Comparison of ENCODE assay signal across 8 cellular contexts in genomic region chr11:67804435-67805255, GRCh38.
DNase-seq lines count a peak whose midpoint lies in the region; ATAC-seq and TF ChIP-seq lines count a peak whose summit lies in the region.
"Not testable (repeated sequence)": the region's sequence is repeated elsewhere in the genome, so short reads cannot be mapped to it uniquely, and the experiment has no call there.

No MANE protein-coding gene starts in this region.

- not testable (repeated sequence) for H3K79me2 ChIP-seq in DND-41 (ENCODE audit: insufficient read depth, low read length); mammary epithelial cell (ENCODE audit: insufficient read depth, low read length); neural cell (replicated peaks; ENCODE audit: insufficient read depth, low read length)

- not testable (repeated sequence) for TF ChIP-seq POLR2A in NB4 (IDR thresholded peaks at IDR 0.05; ENCODE audit: extremely low read depth, insufficient read length)

- intact Hi-C loops in mammary epithelial cell (cut with micrococcal nuclease); left ventricle myocardium inferior (cut with micrococcal nuclease): not testable (repeated sequence)

- TF ChIP-seq RAD21 in neural cell (conservative IDR thresholded peaks at IDR 0.05): not testable (repeated sequence)

- H2AFZ ChIP-seq in DND-41 (ENCODE audit: low read depth, low read length) (peak overlapping the region; percentile 88), mammary epithelial cell (ENCODE audit: low read depth, low read length) (peak overlapping the region; percentile 95), neural cell (ENCODE audit: low read depth, low read length) (peak overlapping the region; percentile 21)

- WGBS in mammary epithelial cell (ENCODE audit: low coverage, missing lambda C conversion rate): 0% methylated on average over 18 of the region's 47 CpGs

- not testable (repeated sequence) for TF ChIP-seq EP300 in neural cell (conservative IDR thresholded peaks at IDR 0.05; ENCODE audit: poor library complexity, severe bottlenecking)

- H4K20me1 ChIP-seq in DND-41 (ENCODE audit: insufficient read depth, low read length); mammary epithelial cell (ENCODE audit: insufficient read depth, low read length); neural cell (ENCODE audit: insufficient read depth): not testable (repeated sequence)

- H3K27ac ChIP-seq in DND-41 (ENCODE audit: low read length) (peak overlapping the region; percentile 72), VCaP (peak overlapping the region; percentile 70), mammary epithelial cell (ENCODE audit: insufficient read depth, low read depth, low read length) (peak overlapping the region; percentile 78), left ventricle myocardium inferior (replicated peaks) (peak overlapping the region; percentile 84)
- H3K27ac ChIP-seq in neural cell (ENCODE audit: low read length); subcutaneous abdominal adipose tissue (ENCODE audit: low read depth, low read length): not testable (repeated sequence)

- peak; percentile 58 for DNase-seq in DND-41
- DNase-seq in NB4 (ENCODE audit: low read depth): peak; percentile 87
- peak; percentile 40 for DNase-seq in mammary epithelial cell
- DNase-seq in left ventricle myocardium inferior: not testable (repeated sequence)

- H3K4me2 ChIP-seq in DND-41 (ENCODE audit: insufficient read depth, low read length) (peak overlapping the region; percentile 82), mammary epithelial cell (ENCODE audit: insufficient read depth, low read depth, low read length) (peak overlapping the region; percentile 96)
- not testable (repeated sequence) for H3K4me2 ChIP-seq in neural cell (ENCODE audit: low read length)

- CTCF ChIA-PET in mammary epithelial cell (lab: Charles Lee; ENCODE audit: low non-redundant PET): not testable (repeated sequence)

- BruUV-seq in mammary epithelial cell (replicated peaks; lab: Mats Ljungman, UMichigan): TSS peak; percentile 70

- H3K9ac ChIP-seq in DND-41 (ENCODE audit: low read depth, low read length): peak overlapping the region; percentile 77
- peak overlapping the region; percentile 95 for H3K9ac ChIP-seq in mammary epithelial cell (ENCODE audit: insufficient read depth, low read length)
- peak overlapping the region; percentile 20 for H3K9ac ChIP-seq in neural cell (ENCODE audit: low read length)
- H3K9ac ChIP-seq in subcutaneous abdominal adipose tissue (ENCODE audit: low read length in 5 of 5): peak overlapping the region in 3 of 5 donors; percentile 58 to 82 (median 66)

- H3K4me3 ChIP-seq in DND-41 (ENCODE audit: low read depth in 1 of 2, low read length in 2 of 2): peak overlapping the region; percentile 73 to 78; a peak in 3 of 4 replicates
- H3K4me3 ChIP-seq in NB4 (ENCODE audit: low read depth, low read length): peak overlapping the region; percentile 67
- peak overlapping the region; percentile 85 to 91 (median 90) for H3K4me3 ChIP-seq in mammary epithelial cell (replicated peaks in 1 of 3; ENCODE audit: insufficient read depth in 1 of 3, low read depth in 2 of 3, low read length in 3 of 3)
- peak overlapping the region; percentile 79 for H3K4me3 ChIP-seq in left ventricle myocardium inferior
- H3K4me3 ChIP-seq in neural cell (ENCODE audit: low read length): peak overlapping the region; percentile 67
- H3K4me3 ChIP-seq in subcutaneous abdominal adipose tissue (ENCODE audit: low read depth in 1 of 5, low read length in 5 of 5): peak overlapping the region; percentile 57 to 74 (median 64)

- not testable (repeated sequence) for H3K36me3 ChIP-seq in DND-41 (ENCODE audit: insufficient read depth, low read length); mammary epithelial cell (ENCODE audit: insufficient read depth, low read length); left ventricle myocardium inferior; neural cell (ENCODE audit: insufficient read depth, low read length); subcutaneous abdominal adipose tissue (ENCODE audit: control insufficient read depth in 5 of 5, insufficient read depth in 5 of 5, low read length in 5 of 5)

- not testable (repeated sequence) for H3K9me3 ChIP-seq in DND-41 (ENCODE audit: insufficient read depth, low read length, severe bottlenecking); mammary epithelial cell (replicated peaks; ENCODE audit: insufficient read depth, low read length); left ventricle myocardium inferior (replicated peaks); neural cell (ENCODE audit: low read length); subcutaneous abdominal adipose tissue (ENCODE audit: control insufficient read depth in 5 of 5, low read length in 5 of 5)

- H3K4me1 ChIP-seq in DND-41 (ENCODE audit: insufficient read depth, low read length) (peaks cover 18% of the 10 kb centered on the region), left ventricle myocardium inferior (peaks cover 17% of the 10 kb centered on the region), subcutaneous abdominal adipose tissue (ENCODE audit: control insufficient read depth in 5 of 5, insufficient read depth in 5 of 5, low read length in 5 of 5) (peaks cover 0 to 13% (median 9%) of the 10 kb centered on the region in 5 donors)
- H3K4me1 ChIP-seq in mammary epithelial cell (ENCODE audit: insufficient read depth, low read length): not testable (repeated sequence)

- TF ChIP-seq CTCF in DND-41 (IDR thresholded peaks at IDR 0.05; ENCODE audit: borderline replicate concordance, extremely low read depth, low read length, poor library complexity, severe bottlenecking) (peak; percentile 15), neural cell (IDR thresholded peaks at IDR 0.05; ENCODE audit: poor library complexity, severe bottlenecking) (peak; percentile 29)
- not testable (repeated sequence) for TF ChIP-seq CTCF in NB4 (IDR thresholded peaks at IDR 0.05; ENCODE audit: low read depth, low read length); VCaP (conservative IDR thresholded peaks at IDR 0.05); mammary epithelial cell (conservative IDR thresholded peaks at IDR 0.05 in 1 of 2, IDR thresholded peaks at IDR 0.05 in 1 of 2; ENCODE audit: extremely low read depth in 1 of 2, insufficient read depth in 1 of 2, low read depth in 1 of 2, low read length in 2 of 2); left ventricle myocardium inferior (IDR thresholded peaks at IDR 0.05; ENCODE audit: borderline replicate concordance)

- dilution Hi-C loops in mammary epithelial cell (cut with HindIII; ENCODE audit: low sequenced_read_pairs): not testable (repeated sequence)

- not testable (repeated sequence) for H3F3A ChIP-seq in neural cell (ENCODE audit: insufficient read depth, low read length, poor library complexity, severe bottlenecking)

- H3K27me3 ChIP-seq in DND-41 (ENCODE audit: insufficient read depth, low read length, poor library complexity); mammary epithelial cell (ENCODE audit: insufficient read depth, low read length); left ventricle myocardium inferior (ENCODE audit: low read depth); neural cell (ENCODE audit: insufficient read depth, low read depth, low read length); subcutaneous abdominal adipose tissue (ENCODE audit: control insufficient read depth in 5 of 5, insufficient read depth in 4 of 5, low read length in 5 of 5): not testable (repeated sequence)

- H3K9me2 ChIP-seq in neural cell (ENCODE audit: insufficient read depth, low read length): not testable (repeated sequence)

- in situ Hi-C loops in mammary epithelial cell (cut with MboI; ENCODE audit: low sequenced_read_pairs in 2 of 2): not testable (repeated sequence)

- ATAC-seq in DND-41 (ENCODE audit: insufficient read depth, low read depth): not testable (repeated sequence)
- ATAC-seq in HG02642 (IDR thresholded peaks at IDR 0.05; ENCODE audit: poor library complexity, unreplicated experiment): peak; percentile 13

Comparison
In these comparisons a context has a peak if more than half of its experiments do, and no peak if none do; other contexts are left out.
1. H2AFZ ChIP-seq: peak in every context shown above with its lines; median percentile 95 in mammary epithelial cell; 88 in DND-41; 21 in neural cell.
2. H3K9ac ChIP-seq: peak in every context shown above with its lines; median percentile 95 in mammary epithelial cell; 77 in DND-41; 66 in subcutaneous abdominal adipose tissue; 20 in neural cell.